Comparison of ENCODE assay signal across 17 cellular contexts in genomic region chr19:18513868-18514267, GRCh38. TPM values are rescaled to one million over a fixed set of nuclear protein-coding genes. Genes with fewer than 3 reads are reported as not detected.
DNase-seq lines count a peak whose midpoint lies in the region; ATAC-seq and TF ChIP-seq lines count a peak whose summit lies in the region.
"Had no signal": no experiment of that assay in that cellular context is flagged by ENCODE, and none has a peak within 500 bp of the region (broad histone marks: within the 10 kb centered on the region; RNA-seq: fewer than 3 reads in every experiment).

No MANE protein-coding gene starts in this region.

- H3K27ac ChIP-seq in heart left ventricle (peak overlapping the region; percentile 20 to 81 (median 48)), sigmoid colon (peak overlapping the region in 2 of 4 donors; percentile 28 to 69), prostate gland (no peak overlapping the region)
- H3K27ac ChIP-seq: KMS-11 had no signal

- H3K4me1 Mint-ChIP-seq in T-helper 17 cell: peaks cover 46% of the 10 kb centered on the region
- no peaks in the 10 kb centered on the region for H3K4me1 Mint-ChIP-seq in activated T-helper 1 cell treated with anti-CD3 and anti-CD28 coated beads, Interleukin-12 subunit alpha, Interleukin-12 subunit beta, Interleukin-2, Interleukin-4 antibody, amounts not matched to agents 30 ng/mL and 10 ng/mL and 1 ng/mL, durations not matched to agents 14 hours and 24 hours and 36 hours (ENCODE audit: low read depth)

- intact Hi-C loops in heart left ventricle (cut with DNase I): no loop called here
- intact Hi-C loops in sigmoid colon (cut with DNase I): no loop called here
- intact Hi-C loops in prostate gland (cut with DNase I): no loop called here
- intact Hi-C loops in activated T-helper 1 cell treated with anti-CD3 and anti-CD28 coated beads, Interleukin-12 subunit alpha, Interleukin-12 subunit beta, Interleukin-2, Interleukin-4 antibody, amounts not matched to agents 30 ng/mL and 10 ng/mL and 1 ng/mL, durations not matched to agents 14 hours and 24 hours and 36 hours (cut with micrococcal nuclease): no loop called here

- no peak overlapping the region for H3K4me3 ChIP-seq in heart left ventricle
- no peak overlapping the region for H3K4me3 ChIP-seq in sigmoid colon
- H3K4me3 ChIP-seq in prostate gland: no peak overlapping the region
- H3K4me3 ChIP-seq: body of pancreas had no signal

- H3K27me3 ChIP-seq in heart left ventricle: no peaks in the 10 kb centered on the region
- no peaks in the 10 kb centered on the region for H3K27me3 ChIP-seq in sigmoid colon
- no peaks in the 10 kb centered on the region for H3K27me3 ChIP-seq in prostate gland (replicated peaks; ENCODE audit: insufficient read depth)
- H3K27me3 ChIP-seq: body of pancreas had no signal

- H3K36me3 Mint-ChIP-seq in T-helper 17 cell (ENCODE audit: low read depth): no peaks in the 10 kb centered on the region
- H3K36me3 Mint-ChIP-seq in activated T-helper 1 cell treated with anti-CD3 and anti-CD28 coated beads, Interleukin-12 subunit alpha, Interleukin-12 subunit beta, Interleukin-2, Interleukin-4 antibody, amounts not matched to agents 30 ng/mL and 10 ng/mL and 1 ng/mL, durations not matched to agents 14 hours and 24 hours and 36 hours (ENCODE audit: low read depth): peaks cover 2% of the 10 kb centered on the region
- H3K36me3 Mint-ChIP-seq: immature natural killer cell had no signal

- TF ChIP-seq CTCF in AG09319 (IDR thresholded peaks at IDR 0.05; ENCODE audit: low read depth, low read length) (no peak), heart left ventricle (IDR thresholded peaks at IDR 0.05) (no peak), sigmoid colon (IDR thresholded peaks at IDR 0.05) (no peak), prostate gland (IDR thresholded peaks at IDR 0.05) (no peak)

- 33 to 42% (median 37%) methylated on average over 11 of the region's 11 CpGs for WGBS in heart left ventricle, 4 donors
- 77 to 85% methylated on average over 11 of the region's 11 CpGs for WGBS in sigmoid colon, 2 donors
- WGBS in prostate gland: 68% methylated on average over 11 of the region's 11 CpGs

- H3K27ac Mint-ChIP-seq in T-helper 17 cell: peak overlapping the region; percentile 65
- no peak overlapping the region for H3K27ac Mint-ChIP-seq in activated T-helper 1 cell treated with anti-CD3 and anti-CD28 coated beads, Interleukin-12 subunit alpha, Interleukin-12 subunit beta, Interleukin-2, Interleukin-4 antibody, amounts not matched to agents 30 ng/mL and 10 ng/mL and 1 ng/mL, durations not matched to agents 14 hours and 24 hours and 36 hours

- H3K4me3 Mint-ChIP-seq in T-helper 17 cell: peak overlapping the region; percentile 19
- no peak overlapping the region for H3K4me3 Mint-ChIP-seq in activated T-helper 1 cell treated with anti-CD3 and anti-CD28 coated beads, Interleukin-12 subunit alpha, Interleukin-12 subunit beta, Interleukin-2, Interleukin-4 antibody, amounts not matched to agents 30 ng/mL and 10 ng/mL and 1 ng/mL, durations not matched to agents 14 hours and 24 hours and 36 hours
- H3K4me3 Mint-ChIP-seq: immature natural killer cell had no signal

- H3K9me3 Mint-ChIP-seq in activated T-helper 1 cell treated with anti-CD3 and anti-CD28 coated beads, Interleukin-12 subunit alpha, Interleukin-12 subunit beta, Interleukin-2, Interleukin-4 antibody, amounts not matched to agents 30 ng/mL and 10 ng/mL and 1 ng/mL, durations not matched to agents 14 hours and 24 hours and 36 hours: no peaks in the 10 kb centered on the region
- H3K9me3 Mint-ChIP-seq: immature natural killer cell had no signal

- no peaks in the 10 kb centered on the region for H3K27me3 Mint-ChIP-seq in T-helper 17 cell
- H3K27me3 Mint-ChIP-seq in activated T-helper 1 cell treated with anti-CD3 and anti-CD28 coated beads, Interleukin-12 subunit alpha, Interleukin-12 subunit beta, Interleukin-2, Interleukin-4 antibody, amounts not matched to agents 30 ng/mL and 10 ng/mL and 1 ng/mL, durations not matched to agents 14 hours and 24 hours and 36 hours (ENCODE audit: insufficient read depth): no peaks in the 10 kb centered on the region

- TF ChIP-seq EP300 in sigmoid colon (IDR thresholded peaks at IDR 0.05): no peak

- no peak for ATAC-seq in T-helper 17 cell
- ATAC-seq in heart left ventricle: peak; percentile 55 to 84 (median 78)
- ATAC-seq in GM18511 (IDR thresholded peaks at IDR 0.05; ENCODE audit: unreplicated experiment): no peak
- ATAC-seq: body of pancreas had no signal

- H3K36me3 ChIP-seq in heart left ventricle (no peaks in the 10 kb centered on the region), sigmoid colon (no peaks in the 10 kb centered on the region), prostate gland (no peaks in the 10 kb centered on the region)

- no peaks in the 10 kb centered on the region for H3K9me3 ChIP-seq in T-helper 17 cell (ENCODE audit: control insufficient read depth, low read length, poor library complexity, severe bottlenecking)
- no peaks in the 10 kb centered on the region for H3K9me3 ChIP-seq in heart left ventricle
- H3K9me3 ChIP-seq in sigmoid colon: no peaks in the 10 kb centered on the region
- no peaks in the 10 kb centered on the region for H3K9me3 ChIP-seq in prostate gland
- H3K9me3 ChIP-seq: body of pancreas had no signal

- peak; percentile 24 for DNase-seq in AG09319 (ENCODE audit: extremely low read depth, low read depth)
- DNase-seq in T-helper 17 cell: no peak
- DNase-seq in heart left ventricle: peak in 4 of 5 donors; percentile 70 to 82 (median 72)
- DNase-seq in sigmoid colon: peak; percentile 88
- DNase-seq in activated CD4-positive, alpha-beta T cell treated with anti-CD3 and anti-CD28 coated beads, Interleukin-2, amount 50 U/mL, for 48 hours: no peak
- no peak for DNase-seq in prostate gland (ENCODE audit: low spot score)
- no peak for DNase-seq in activated T-helper 1 cell treated with anti-CD3 and anti-CD28 coated beads, Interleukin-12 subunit alpha, Interleukin-12 subunit beta, Interleukin-2, Interleukin-4 antibody, amounts not matched to agents 30 ng/mL and 10 ng/mL and 1 ng/mL, durations not matched to agents 14 hours and 24 hours and 36 hours (ENCODE audit: low spot score)
- DNase-seq: ACHN; activated naive CD4-positive, alpha-beta T cell; body of pancreas; effector memory CD4-positive, alpha-beta T cell; immature natural killer cell; mesendoderm; NCI-H1417 treated with DMSO at 0.1 percent for 48 hours; NCI-H345 had no signal

- H3K4me1 ChIP-seq in heart left ventricle: peaks cover 10 to 80% (median 52%) of the 10 kb centered on the region in 12 donors
- H3K4me1 ChIP-seq in sigmoid colon: peaks cover 0 to 64% (median 40%) of the 10 kb centered on the region in 4 donors
- H3K4me1 ChIP-seq in prostate gland (replicated peaks): no peaks in the 10 kb centered on the region

- TF ChIP-seq POLR2A in heart left ventricle (IDR thresholded peaks at IDR 0.05) (no peak), sigmoid colon (IDR thresholded peaks at IDR 0.05) (no peak), prostate gland (IDR thresholded peaks at IDR 0.05) (no peak)

RNA-seq across cellular contexts. Expression of gene ELL, which starts 8.0 kb away (rescaled TPM):
- total RNA-seq in T-helper 17 cell (10 to 100 TPM; 51.0 to 62.8 TPM), heart left ventricle (10 to 100 TPM in 4 of 9 donors, 1 to 10 TPM in 5; 5.9 to 17.8 (median 9.1) TPM), sigmoid colon (10 to 100 TPM in 3 of 4 donors, 1 to 10 TPM in 1; 7.1 to 20.2 (median 11.9) TPM), prostate gland (10 to 100 TPM; 10.7 to 44.4 TPM)
- polyA plus RNA-seq in heart left ventricle (1 to 10 TPM; 6.2 to 7.3 TPM), sigmoid colon (10 to 100 TPM in 1 of 3 donors, 1 to 10 TPM in 2; 6.2 to 14.6 (median 8.4) TPM)
- 23.6 and 24.1 TPM in 2 replicates for total RNA-seq in activated T-helper 1 cell treated with anti-CD3 and anti-CD28 coated beads, Interleukin-12 subunit alpha, Interleukin-12 subunit beta, Interleukin-2, Interleukin-4 antibody, amounts not matched to agents 30 ng/mL and 10 ng/mL and 1 ng/mL, durations not matched to agents 14 hours and 24 hours and 36 hours

RNA-seq across cellular contexts. Expression of gene FKBP8, which starts 29.5 kb away (rescaled TPM):
- 100 to 1,000 TPM; 149 to 186 TPM for total RNA-seq in T-helper 17 cell
- 100 to 1,000 TPM; 136 to 353 (median 157) TPM for total RNA-seq in heart left ventricle
- 100 to 1,000 TPM; 142 to 270 TPM for polyA plus RNA-seq in heart left ventricle
- 100 to 1,000 TPM; 366 to 456 (median 403) TPM for total RNA-seq in sigmoid colon
- polyA plus RNA-seq in sigmoid colon: 100 to 1,000 TPM; 200 to 234 (median 232) TPM
- 100 to 1,000 TPM; 326 to 536 TPM for total RNA-seq in prostate gland
- 163 and 167 TPM in 2 replicates for total RNA-seq in activated T-helper 1 cell treated with anti-CD3 and anti-CD28 coated beads, Interleukin-12 subunit alpha, Interleukin-12 subunit beta, Interleukin-2, Interleukin-4 antibody, amounts not matched to agents 30 ng/mL and 10 ng/mL and 1 ng/mL, durations not matched to agents 14 hours and 24 hours and 36 hours

RNA-seq across cellular contexts. Expression of gene KXD1, which starts 43.8 kb away (rescaled TPM):
- total RNA-seq in T-helper 17 cell: 10 to 100 TPM; 69.6 to 78.5 TPM
- total RNA-seq in heart left ventricle: 100 to 1,000 TPM in 1 of 9 donors, 10 to 100 TPM in 8; 36.1 to 116 (median 46.7) TPM
- 100 to 1,000 TPM in 1 of 2 donors, 10 to 100 TPM in 1; 36.9 to 106 TPM for polyA plus RNA-seq in heart left ventricle
- 100 to 1,000 TPM; 107 to 122 (median 120) TPM for total RNA-seq in sigmoid colon
- 100 to 1,000 TPM in 1 of 3 donors, 10 to 100 TPM in 2; 84.9 to 118 (median 93.2) TPM for polyA plus RNA-seq in sigmoid colon
- 100 to 1,000 TPM; 115 to 130 TPM for total RNA-seq in prostate gland
- total RNA-seq in activated T-helper 1 cell treated with anti-CD3 and anti-CD28 coated beads, Interleukin-12 subunit alpha, Interleukin-12 subunit beta, Interleukin-2, Interleukin-4 antibody, amounts not matched to agents 30 ng/mL and 10 ng/mL and 1 ng/mL, durations not matched to agents 14 hours and 24 hours and 36 hours: 128 and 133 TPM in 2 replicates

RNA-seq across cellular contexts. Expression of gene UBA52, which starts 57.8 kb away (rescaled TPM):
- total RNA-seq in T-helper 17 cell: 1,000 to 10,000 TPM; 1,880 to 1,939 TPM
- 100 to 1,000 TPM; 336 to 944 (median 761) TPM for total RNA-seq in heart left ventricle
- 100 to 1,000 TPM; 675 to 716 TPM for polyA plus RNA-seq in heart left ventricle
- total RNA-seq in sigmoid colon: 1,000 to 10,000 TPM in 1 of 4 donors, 100 to 1,000 TPM in 3; 450 to 1,088 (median 720) TPM
- polyA plus RNA-seq in sigmoid colon: 1,000 to 10,000 TPM; 1,029 to 1,720 (median 1,156) TPM
- 100 to 1,000 TPM; 646 to 738 TPM for total RNA-seq in prostate gland
- 1,472 and 1,500 TPM in 2 replicates for total RNA-seq in activated T-helper 1 cell treated with anti-CD3 and anti-CD28 coated beads, Interleukin-12 subunit alpha, Interleukin-12 subunit beta, Interleukin-2, Interleukin-4 antibody, amounts not matched to agents 30 ng/mL and 10 ng/mL and 1 ng/mL, durations not matched to agents 14 hours and 24 hours and 36 hours

Comparison
In these comparisons a context has a peak if more than half of its experiments do, and no peak if none do; other contexts are left out.
1. DNase-seq: peak in AG09319 (single experiment), heart left ventricle (4 of 5) and sigmoid colon (single experiment); none in T-helper 17 cell (0 of 3), activated CD4-positive, alpha-beta T cell treated with anti-CD3 and anti-CD28 coated beads, Interleukin-2, amount 50 U/mL, for 48 hours (0 of 2), prostate gland (single experiment) and activated T-helper 1 cell treated with anti-CD3 and anti-CD28 coated beads, Interleukin-12 subunit alpha, Interleukin-12 subunit beta, Interleukin-2, Interleukin-4 antibody, amounts not matched to agents 30 ng/mL and 10 ng/mL and 1 ng/mL, durations not matched to agents 14 hours and 24 hours and 36 hours (single experiment).
2. ATAC-seq: peak in heart left ventricle (4 of 4); none in T-helper 17 cell (single experiment) and GM18511 (single experiment).
3. H3K27ac ChIP-seq: peak in heart left ventricle (12 of 12); none in prostate gland (0 of 2).